1 cellular context compared by ENCODE assay signal in the genomic region with DNA sequence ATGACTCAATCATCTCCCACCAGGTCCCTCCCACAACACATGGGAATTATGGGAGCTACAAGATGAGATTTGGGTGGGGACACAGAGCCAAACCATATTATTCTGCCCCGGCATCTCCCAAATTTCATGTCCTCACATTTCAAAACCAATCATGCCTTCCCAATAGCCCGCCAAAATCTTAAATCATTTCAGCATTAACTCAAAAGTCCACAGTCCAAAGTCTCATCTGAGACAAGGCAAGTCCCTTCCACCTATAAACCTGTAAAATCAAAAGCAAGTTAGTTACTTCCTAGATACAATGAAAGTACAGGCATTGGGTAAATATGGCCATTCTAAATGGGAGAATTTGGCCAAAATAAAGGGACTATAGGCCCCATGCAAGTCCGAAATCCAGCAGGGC. TPM values are rescaled to one million over a fixed set of nuclear protein-coding genes. Genes with fewer than 3 reads are reported as not detected.
"Had no signal": no experiment of that assay in that cellular context is flagged by ENCODE, and none has a peak within 500 bp of the region (broad histone marks: within the 10 kb centered on the region; RNA-seq: fewer than 3 reads in every experiment).

No MANE protein-coding gene starts in this region.

RNA-seq across cellular contexts. Expression of gene MYLK, which starts 6.0 kb away (rescaled TPM):
- total RNA-seq: G401 had no signal
